1 cellular context compared by ENCODE assay signal in the genomic region with DNA sequence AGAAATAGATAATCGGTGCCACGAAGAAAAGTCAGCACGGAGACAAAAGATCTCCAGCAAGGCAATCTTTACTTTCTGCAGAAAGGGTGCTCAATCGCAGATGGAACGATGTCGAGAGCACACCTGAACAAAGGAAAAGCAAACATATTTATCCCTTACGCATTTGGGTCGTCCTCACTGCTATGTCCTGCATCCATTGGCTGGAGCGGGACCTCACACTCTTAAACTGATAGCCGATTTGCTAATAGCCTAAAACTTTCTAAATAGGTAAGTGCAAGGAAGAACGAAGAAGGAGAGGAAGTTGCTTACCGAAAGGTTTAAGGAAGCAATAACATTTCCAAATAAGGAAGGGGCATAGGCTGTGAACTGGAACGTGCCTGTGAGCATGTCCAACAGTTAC.
TF ChIP-seq lines count a peak whose summit lies in the region.

No MANE protein-coding gene starts in this region.

TF ChIP-seq in IMR-90, 13 proteins besides CTCF, POLR2A, EP300 and RAD21:
- no peak for TF ChIP-seq NFE2L2 (IDR thresholded peaks at IDR 0.05; ENCODE audit: low read depth, low read length)
- TF ChIP-seq MAZ (IDR thresholded peaks at IDR 0.05; ENCODE audit: borderline replicate concordance, low read depth, low read length) = no peak
- no peak for TF ChIP-seq MAFK (IDR thresholded peaks at IDR 0.05; ENCODE audit: low read depth, low read length)
- no peak for TF ChIP-seq BHLHE40 (IDR thresholded peaks at IDR 0.05; ENCODE audit: low read depth, low read length)
- no peak for TF ChIP-seq FOS (IDR thresholded peaks at IDR 0.05; ENCODE audit: low read depth, low read length)
- TF ChIP-seq SMC3 (IDR thresholded peaks at IDR 0.05; ENCODE audit: low read depth, low read length) = no peak
- TF ChIP-seq ELK1 (IDR thresholded peaks at IDR 0.05; ENCODE audit: borderline replicate concordance, low read depth, low read length) = no peak
- no peak for TF ChIP-seq RCOR1 (IDR thresholded peaks at IDR 0.05; ENCODE audit: insufficient replicate concordance, low read length)
- no peak for TF ChIP-seq CHD1 (IDR thresholded peaks at IDR 0.05; ENCODE audit: low read depth, low read length)
- no peak for TF ChIP-seq CEBPB (IDR thresholded peaks at IDR 0.05; ENCODE audit: low read depth, low read length)
